17 cellular contexts compared by ENCODE assay signal in the genomic region with DNA sequence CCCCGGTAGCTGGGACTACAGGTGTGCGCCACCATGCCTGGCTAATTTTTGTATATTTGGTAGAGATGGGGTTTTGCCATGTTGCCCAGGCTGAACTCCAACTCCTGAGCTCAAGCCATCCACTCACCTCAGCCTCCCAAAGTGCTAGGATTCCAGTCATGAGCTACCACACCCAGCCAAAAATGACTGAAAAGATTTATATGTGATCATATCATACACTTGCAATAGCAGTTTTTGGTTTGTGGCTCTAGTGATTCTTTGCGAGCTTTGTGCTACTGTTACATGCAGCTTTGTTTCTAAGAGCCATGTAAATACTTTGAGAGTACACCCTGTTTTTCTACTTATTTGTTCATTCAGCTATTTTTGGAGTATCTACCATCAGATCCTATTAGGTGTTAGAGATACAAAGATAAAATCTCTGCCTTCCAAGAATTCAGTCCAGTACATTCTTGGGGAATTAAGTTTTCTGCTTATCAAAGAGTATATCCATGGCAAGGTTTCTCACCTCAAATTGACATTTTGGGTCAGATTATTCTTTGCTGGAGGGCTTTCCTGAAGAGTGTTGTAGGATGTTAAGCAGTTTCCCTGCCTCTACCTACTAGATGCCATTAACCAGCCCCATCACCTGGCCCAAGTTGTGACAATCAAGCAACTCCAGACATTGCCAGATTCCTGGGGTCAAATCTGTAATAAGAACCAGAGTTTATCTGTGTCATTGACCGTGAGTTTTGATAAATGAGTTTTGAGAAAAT. TPM values are rescaled to one million over a fixed set of nuclear protein-coding genes. Genes with fewer than 3 reads are reported as not detected.
DNase-seq lines count a peak whose midpoint lies in the region; ATAC-seq, FAIRE-seq and TF ChIP-seq lines count a peak whose summit lies in the region.
"Had no signal": no experiment of that assay in that cellular context is flagged by ENCODE, and none has a peak within 500 bp of the region (broad histone marks: within the 10 kb centered on the region; RNA-seq: fewer than 3 reads in every experiment).

No MANE protein-coding gene starts in this region.

- H3K4me3 ChIP-seq in IMR-90 (ENCODE audit: insufficient read depth, low read depth, low read length) (no peak overlapping the region), K562 (no peak overlapping the region), lower lobe of right lung (peak overlapping the region; percentile 2), testis (no peak overlapping the region)
- H3K4me3 ChIP-seq: neural progenitor cell, skin epidermis had no signal

- no peak for TF ChIP-seq POLR2A in IMR-90 (IDR thresholded peaks at IDR 0.05; ENCODE audit: low read depth, low read length)
- no peak for TF ChIP-seq POLR2A in K562 (conservative IDR thresholded peaks at IDR 0.05)
- TF ChIP-seq POLR2A in testis (IDR thresholded peaks at IDR 0.05) = no peak

- DNase-seq in IMR-90 (no peak), K562 (ENCODE audit: extremely low read depth in 1 of 4, low spot score in 3 of 4) (no peak), lower lobe of right lung (no peak), testis (no peak), NCI-H82 (lab: John Stamatoyannopoulos, UW) (no peak), NCI-H2227 (lab: John Stamatoyannopoulos, UW; ENCODE audit: unreplicated experiment) (no peak), T-helper 2 cell (no peak)
- DNase-seq: activated CD4-positive, alpha-beta T cell treated with anti-CD3 and anti-CD28 coated beads for 48 hours; activated naive CD8-positive, alpha-beta T cell treated with anti-CD3 and anti-CD28 coated beads, Interleukin-2, amount 10 ng/mL, durations not matched to agents 7 days and 5 days; CD4-positive, CD25-positive, alpha-beta regulatory T cell; DMS79 treated with DMSO at 0.1 percent for 48 hours; NCI-H1105 had no signal

- H2AK9ac ChIP-seq in IMR-90 (replicated peaks; ENCODE audit: low read depth, low read length, poor library complexity) = peak overlapping the region; percentile 57

- TF ChIP-seq RAD21 in IMR-90 (IDR thresholded peaks at IDR 0.05; ENCODE audit: low read length) (no peak), K562 (CRISPR knock-in tag; conservative IDR thresholded peaks at IDR 0.05 in 1 of 2, IDR thresholded peaks at IDR 0.05 in 1 of 2) (no peak)

- H3K14ac ChIP-seq in IMR-90 (replicated peaks; ENCODE audit: low read depth, low read length) = no peak overlapping the region; the same call in 1 of the 2 replicates

- BruUV-seq in IMR-90 (replicated peaks; lab: Mats Ljungman, UMichigan) (no TSS peak), K562 (replicated peaks; lab: Mats Ljungman, UMichigan) (no TSS peak)

- H2AK5ac ChIP-seq in IMR-90 (ENCODE audit: low read depth, low read length) = no peak overlapping the region

- H4K20me1 ChIP-seq in IMR-90 (ENCODE audit: insufficient read depth, low read length) (peaks cover 7% of the 10 kb centered on the region; the same call in 1 of the 2 replicates), K562 (replicated peaks; ENCODE audit: control insufficient read depth, insufficient read depth, low read length) (no peaks in the 10 kb centered on the region)

- peaks cover 54% of the 10 kb centered on the region for H3K79me2 ChIP-seq in K562 (ENCODE audit: control insufficient read depth, insufficient read depth, low read length)

- dilution Hi-C loops in IMR-90 (cut with HindIII; ENCODE audit: low sequenced_read_pairs, unreplicated experiment) = no loop called here

- in situ Hi-C loops in IMR-90 (cut with MboI; ENCODE audit: low sequenced_read_pairs) = no loop called here
- in situ Hi-C loops in K562 (cut with MboI) = no loop called here

- H2BK5ac ChIP-seq in IMR-90 (ENCODE audit: low read depth, low read length, poor library complexity, severe bottlenecking) = peak overlapping the region; percentile 70

- H3K27ac ChIP-seq in IMR-90 (ENCODE audit: insufficient read depth, low read length) (peak overlapping the region; percentile 52; the same call in 1 of the 2 replicates), K562 (ENCODE audit: extremely low read depth, low read depth, low read length) (no peak overlapping the region), lower lobe of right lung (peak overlapping the region; percentile 74), testis (peak overlapping the region; percentile 49 to 84)
- H3K27ac ChIP-seq: neural progenitor cell had no signal

- H3K4me2 ChIP-seq in IMR-90 (ENCODE audit: low read depth, low read length) (peak overlapping the region; percentile 78), K562 (ENCODE audit: insufficient read depth, low read length) (no peak overlapping the region)
- H3K4me2 ChIP-seq: neural progenitor cell had no signal

- 0 out of 2 replicates have a peak overlapping the region, but pooled peaks have one; percentile 3 for H3K9ac ChIP-seq in IMR-90 (ENCODE audit: low read depth, low read length)
- no peak overlapping the region for H3K9ac ChIP-seq in K562 (ENCODE audit: insufficient read depth in 1 of 2, low read depth in 2 of 2, low read length in 2 of 2)
- H3K9ac ChIP-seq: neural progenitor cell had no signal

- H3K18ac ChIP-seq in IMR-90 (ENCODE audit: low read depth, low read length) = peak overlapping the region; percentile 18

- H4K5ac ChIP-seq in IMR-90 (ENCODE audit: low read depth, low read length) = peak overlapping the region; percentile 19

- intact Hi-C loops in IMR-90 (cut with micrococcal nuclease) (no loop called here), K562 (cut with micrococcal nuclease) (no loop called here), lower lobe of right lung (cut with DNase I) (no loop called here), testis (cut with DNase I; ENCODE audit: low total_unique reads) (no loop called here)

- H2BK20ac ChIP-seq in IMR-90 (ENCODE audit: low read depth, low read length) = peak overlapping the region; percentile 38; the same call in 1 of the 2 replicates

- CTCF ChIA-PET in IMR-90 (lab: Yijun Ruan, JAX) = interaction anchor here (0.6 kb wide), 1 partner anchor 12 kb away, joined by 3 read pairs; no protein-coding TSS in a partner anchor
- CTCF ChIA-PET in K562 (lab: Yijun Ruan, JAX; ENCODE audit: low intra/inter-chr PET ratio) = no interaction called here

- H4K8ac ChIP-seq in IMR-90 (ENCODE audit: low read depth in 2 of 2, low read length in 2 of 2) = 0 out of 4 replicates have a peak overlapping the region, but pooled peaks of 1 of the 2 experiments have one; percentile 60

- no peak for TF ChIP-seq EP300 in K562 (IDR thresholded peaks at IDR 0.05; ENCODE audit: low read length)

- H3K79me1 ChIP-seq in IMR-90 (ENCODE audit: low read depth in 1 of 2, low read length in 2 of 2) = peaks cover 16 to 64% of the 10 kb centered on the region in 2 experiments; a peak in 3 of 4 replicates

- H3K23ac ChIP-seq in IMR-90 (ENCODE audit: low read depth, low read length) = peak overlapping the region; percentile 59; the same call in 1 of the 2 replicates

- H2AFZ ChIP-seq in IMR-90 (replicated peaks; ENCODE audit: low read length, poor library complexity) (no peak overlapping the region), K562 (ENCODE audit: low read depth, low read length) (no peak overlapping the region)
- H2AFZ ChIP-seq: neural progenitor cell had no signal

- WGBS in IMR-90 (ENCODE audit: extremely low coverage in 2 of 2, insufficient read length in 1 of 2), 2 experiments = no CpG with 5 or more reads among the region's 4 CpGs
- WGBS in K562 (ENCODE audit: insufficient coverage, low coverage, missing lambda C conversion rate) = 76% methylated on average over 4 of the region's 4 CpGs
- WGBS in testis, 2 donors = 70 to 75% methylated on average over 4 of the region's 4 CpGs

- H3K9me3 ChIP-seq in IMR-90 (ENCODE audit: control insufficient read depth, insufficient read depth, low read length) (no peaks in the 10 kb centered on the region), K562 (replicated peaks; ENCODE audit: control insufficient read depth, insufficient read depth, low read depth, low read length) (no peaks in the 10 kb centered on the region), lower lobe of right lung (no peaks in the 10 kb centered on the region), testis (no peaks in the 10 kb centered on the region)

- ATAC-seq in IMR-90 (ENCODE audit: low read depth) (peak; percentile 57), K562 (no peak), lower lobe of right lung (peak; percentile 22 to 45), HG03135 (IDR thresholded peaks at IDR 0.05; ENCODE audit: unreplicated experiment) (no peak)
- ATAC-seq: stimulated activated memory B cell treated with anti-CD40 and anti-IgM and Interleukin-4, amounts not matched to agents 10 μg/mL and 1 μg/mL and 100 μg/mL, for 72 hours had no signal

- H2BK120ac ChIP-seq in IMR-90 (ENCODE audit: low read depth, low read length) = peak overlapping the region; percentile 53; the same call in 1 of the 2 replicates

- H2BK15ac ChIP-seq in IMR-90 (ENCODE audit: low read depth, low read length) = no peak overlapping the region; the same call in 2 of the 3 replicates

- peaks cover 16% of the 10 kb centered on the region for H3K4me1 ChIP-seq in IMR-90 (ENCODE audit: control insufficient read depth, insufficient read depth, low read length)
- H3K4me1 ChIP-seq in K562 (replicated peaks in 1 of 2; ENCODE audit: control insufficient read depth in 2 of 2, insufficient read depth in 2 of 2, low read length in 2 of 2) = peaks cover 0 to 18% of the 10 kb centered on the region in 2 experiments; a peak in 4 of 5 replicates
- peaks cover 33% of the 10 kb centered on the region for H3K4me1 ChIP-seq in lower lobe of right lung
- H3K4me1 ChIP-seq in testis = peaks cover 36% of the 10 kb centered on the region
- H3K4me1 ChIP-seq: neural progenitor cell had no signal

- no peak overlapping the region for H3K56ac ChIP-seq in IMR-90 (ENCODE audit: extremely low read depth, insufficient read depth, low read length)

- H3K27me3 ChIP-seq in IMR-90 (ENCODE audit: control insufficient read depth, insufficient read depth, low read length) (no peaks in the 10 kb centered on the region), K562 (ENCODE audit: control insufficient read depth in 2 of 2, insufficient read depth in 2 of 2, low read length in 2 of 2) (no peaks in the 10 kb centered on the region), lower lobe of right lung (ENCODE audit: low read depth) (no peaks in the 10 kb centered on the region), testis (no peaks in the 10 kb centered on the region)
- H3K27me3 ChIP-seq: neural progenitor cell had no signal

- TF ChIP-seq CTCF in IMR-90 (conservative IDR thresholded peaks at IDR 0.05; ENCODE audit: low read depth, low read length) = no peak
- TF ChIP-seq CTCF in K562 (IDR thresholded peaks at IDR 0.05 in 2 of 3, conservative IDR thresholded peaks at IDR 0.05 in 1 of 3; ENCODE audit: insufficient read depth in 2 of 3, low read depth in 1 of 3, low read length in 3 of 3) = no peak
- TF ChIP-seq CTCF in lower lobe of right lung (IDR thresholded peaks at IDR 0.05) = no peak
- no peak for TF ChIP-seq CTCF in testis (IDR thresholded peaks at IDR 0.05)

- peaks cover 9% of the 10 kb centered on the region for H3K36me3 ChIP-seq in IMR-90 (ENCODE audit: control insufficient read depth, insufficient read depth, low read length)
- peaks cover 46% of the 10 kb centered on the region for H3K36me3 ChIP-seq in K562 (ENCODE audit: control insufficient read depth, insufficient read depth, low read length)
- H3K36me3 ChIP-seq in lower lobe of right lung = peaks cover 31% of the 10 kb centered on the region
- H3K36me3 ChIP-seq in testis (ENCODE audit: low read depth, missing control alignments) = no peaks in the 10 kb centered on the region
- H3K36me3 ChIP-seq: neural progenitor cell had no signal

- peak overlapping the region; percentile 77 for H3K4ac ChIP-seq in IMR-90 (ENCODE audit: low read depth, low read length)

- H3K9me1 ChIP-seq in IMR-90 (ENCODE audit: insufficient read depth, low read length) (peaks cover 6% of the 10 kb centered on the region), K562 (ENCODE audit: control insufficient read depth, insufficient read depth, low read length) (no peaks in the 10 kb centered on the region)

- POLR2A ChIA-PET in IMR-90 (lab: Charles Lee; ENCODE audit: unreplicated experiment) (interaction anchor here (1.5 to 1.6 kb wide), 2 partner anchors 11 to 19 kb away, joined by 4 read pairs; a partner anchor contains a TSS), K562 (lab: Yijun Ruan, JAX) (interaction anchor here (0.7 to 1.9 kb wide), 5 partner anchors 10 to 34 kb away, joined by 3 to 8 read pairs (median 3); no protein-coding TSS in a partner anchor)

- no peak for FAIRE-seq in K562 (lab: Jason Lieb, UNC)
- FAIRE-seq: colon had no signal

- H4K91ac ChIP-seq in IMR-90 (ENCODE audit: insufficient read depth, low read depth, low read length) = peak overlapping the region; percentile 62; the same call in 1 of the 2 replicates

RNA-seq across cellular contexts. Expression of a gene that starts 15.0 kb away (rescaled TPM):
- total RNA-seq in IMR-90 (2012; rRNA removed) (36.0 and 72.5 TPM in 2 replicates), K562 (2014; rRNA removed) (71.6 and 79.2 TPM in 2 replicates), K562 (2014; rRNA removed; fragmentation: Illumina TruSeq; extraction: Trizol) (123 and 151 TPM in 2 replicates), K562 (2015; rRNA removed; fragmentation: Illumina TruSeq; extraction: Trizol) (139 and 146 TPM in 2 replicates), K562 (2021) (74.5 and 78.9 TPM in 2 replicates), lower lobe of right lung (79.3 TPM), testis (100 to 1,000 TPM in 1 of 2 donors, 10 to 100 TPM in 1; 99.4 to 101 TPM)
- polyA plus RNA-seq in IMR-90 (2012; rRNA removed) (37.2 and 45.5 TPM in 2 replicates), K562 (2011; rRNA removed) (86.1 and 130 TPM in 2 replicates), K562 (2014; fragmentation: Illumina TruSeq; extraction: Trizol) (168 and 223 TPM in 2 replicates), K562 (2014; fragmentation: Nextera tagmentation; extraction: Ambion mirVana) (100 to 1,000 TPM in 1 of 2 experiments, 10 to 100 TPM in 1; 84.1 to 117 TPM), K562 (2014; rRNA removed) (105 and 120 TPM in 2 replicates), testis (ENCODE audit: insufficient read depth, low read depth, low replicate concordance) (114 TPM)
- polyA plus RNA-seq in IMR-90 (2012; cell fraction: cytosol; rRNA removed) = 7.1 and 8.5 TPM in 2 replicates
- polyA plus RNA-seq in IMR-90 (2012; cell fraction: nucleus; rRNA removed; ENCODE audit: low replicate concordance) = 7.5 and 77.2 TPM in 2 replicates
- 73.6 and 212 TPM in 2 replicates for total RNA-seq in K562 (2011; cell fraction: chromatin; rRNA removed; ENCODE audit: low replicate concordance)
- total RNA-seq in K562 (2011; cell fraction: nucleolus; rRNA removed) = 47.9 and 52.2 TPM in 2 replicates
- total RNA-seq in K562 (2011; cell fraction: nucleoplasm; rRNA removed) = 117 and 168 TPM in 2 replicates
- polyA plus RNA-seq in K562 (2011; cell fraction: cytosol; rRNA removed) = 29.4 and 62.8 TPM in 2 replicates
- 35.7 and 48.2 TPM in 2 replicates for polyA plus RNA-seq in K562 (2011; cell fraction: nucleus; rRNA removed)
- polyA plus RNA-seq in K562 (2012) = 89.0 and 148 TPM in 2 replicates
- polyA minus RNA-seq in K562 (2011; rRNA and poly(A)+ RNA removed) = 112 and 131 TPM in 2 replicates
- 45.5 and 56.4 TPM in 2 replicates for polyA minus RNA-seq in K562 (2011; cell fraction: cytosol; rRNA and poly(A)+ RNA removed)
- 24.9 and 45.7 TPM in 2 replicates for polyA minus RNA-seq in K562 (2011; cell fraction: nucleus; rRNA and poly(A)+ RNA removed)

RNA-seq across cellular contexts. Expression of a gene that starts 19.5 kb away (rescaled TPM):
- total RNA-seq in IMR-90 (2012; rRNA removed) (87.5 and 107 TPM in 2 replicates), K562 (2014; rRNA removed) (26.2 and 29.3 TPM in 2 replicates), K562 (2014; rRNA removed; fragmentation: Illumina TruSeq; extraction: Trizol) (55.3 and 60.3 TPM in 2 replicates), K562 (2015; rRNA removed; fragmentation: Illumina TruSeq; extraction: Trizol) (40.5 and 46.0 TPM in 2 replicates), K562 (2021) (43.3 and 43.8 TPM in 2 replicates), lower lobe of right lung (92.2 TPM), testis (10 to 100 TPM; 84.4 to 95.4 TPM)
- polyA plus RNA-seq in IMR-90 (2012; rRNA removed) (19.2 TPM in 2 replicates), K562 (2011; rRNA removed) (28.2 and 33.7 TPM in 2 replicates), K562 (2014; fragmentation: Illumina TruSeq; extraction: Trizol) (35.8 and 42.9 TPM in 2 replicates), K562 (2014; fragmentation: Nextera tagmentation; extraction: Ambion mirVana) (10 to 100 TPM; 15.6 to 17.4 TPM), K562 (2014; rRNA removed) (14.4 and 16.4 TPM in 2 replicates), testis (ENCODE audit: insufficient read depth, low read depth, low replicate concordance) (51.4 TPM)
- 6.9 and 8.5 TPM in 2 replicates for polyA plus RNA-seq in IMR-90 (2012; cell fraction: cytosol; rRNA removed)
- 4.0 and 13.9 TPM in 2 replicates for polyA plus RNA-seq in IMR-90 (2012; cell fraction: nucleus; rRNA removed; ENCODE audit: low replicate concordance)
- total RNA-seq in K562 (2011; cell fraction: chromatin; rRNA removed; ENCODE audit: low replicate concordance) = 30.6 and 82.8 TPM in 2 replicates
- total RNA-seq in K562 (2011; cell fraction: nucleolus; rRNA removed) = 20.7 and 26.5 TPM in 2 replicates
- 35.7 and 51.1 TPM in 2 replicates for total RNA-seq in K562 (2011; cell fraction: nucleoplasm; rRNA removed)
- polyA plus RNA-seq in K562 (2011; cell fraction: cytosol; rRNA removed) = 22.3 and 28.3 TPM in 2 replicates
- polyA plus RNA-seq in K562 (2011; cell fraction: nucleus; rRNA removed) = 13.2 and 17.5 TPM in 2 replicates
- polyA plus RNA-seq in K562 (2012) = 20.1 and 25.8 TPM in 2 replicates
- polyA minus RNA-seq in K562 (2011; rRNA and poly(A)+ RNA removed) = 107 and 171 TPM in 2 replicates
- 28.3 and 40.1 TPM in 2 replicates for polyA minus RNA-seq in K562 (2011; cell fraction: cytosol; rRNA and poly(A)+ RNA removed)
- polyA minus RNA-seq in K562 (2011; cell fraction: nucleus; rRNA and poly(A)+ RNA removed) = 15.1 and 27.8 TPM in 2 replicates

RNA-seq across cellular contexts. Expression of a gene that starts 38.2 kb away (rescaled TPM):
- 9.5 and 10.0 TPM in 2 replicates for total RNA-seq in IMR-90 (2012; rRNA removed)
- polyA plus RNA-seq in IMR-90 (2012; rRNA removed) = 7.4 and 11.3 TPM in 2 replicates
- 3.2 and 4.7 TPM in 2 replicates for polyA plus RNA-seq in IMR-90 (2012; cell fraction: cytosol; rRNA removed)
- 2.2 and 7.1 TPM in 2 replicates for polyA plus RNA-seq in IMR-90 (2012; cell fraction: nucleus; rRNA removed; ENCODE audit: low replicate concordance)
- 13.6 and 19.2 TPM in 2 replicates for total RNA-seq in K562 (2011; cell fraction: chromatin; rRNA removed; ENCODE audit: low replicate concordance)
- 6.5 and 6.7 TPM in 2 replicates for total RNA-seq in K562 (2011; cell fraction: nucleolus; rRNA removed)
- 13.9 and 23.0 TPM in 2 replicates for total RNA-seq in K562 (2011; cell fraction: nucleoplasm; rRNA removed)
- 7.9 and 9.8 TPM in 2 replicates for total RNA-seq in K562 (2014; rRNA removed)
- 19.1 and 19.7 TPM in 2 replicates for total RNA-seq in K562 (2014; rRNA removed; fragmentation: Illumina TruSeq; extraction: Trizol)
- 15.4 and 16.1 TPM in 2 replicates for total RNA-seq in K562 (2015; rRNA removed; fragmentation: Illumina TruSeq; extraction: Trizol)
- total RNA-seq in K562 (2021) = 18.9 and 20.4 TPM in 2 replicates
- 14.0 and 14.8 TPM in 2 replicates for polyA plus RNA-seq in K562 (2011; rRNA removed)
- polyA plus RNA-seq in K562 (2011; cell fraction: cytosol; rRNA removed) = 9.5 and 14.7 TPM in 2 replicates
- 6.4 and 7.7 TPM in 2 replicates for polyA plus RNA-seq in K562 (2011; cell fraction: nucleus; rRNA removed)
- polyA plus RNA-seq in K562 (2012) = 10.3 and 17.1 TPM in 2 replicates
- polyA plus RNA-seq in K562 (2014; fragmentation: Illumina TruSeq; extraction: Trizol) = 17.0 and 17.9 TPM in 2 replicates
- polyA plus RNA-seq in K562 (2014; fragmentation: Nextera tagmentation; extraction: Ambion mirVana) = 1 to 10 TPM; 3.9 to 7.2 TPM
- 9.5 and 10.8 TPM in 2 replicates for polyA plus RNA-seq in K562 (2014; rRNA removed)
- polyA minus RNA-seq in K562 (2011; rRNA and poly(A)+ RNA removed) = 17.0 and 25.0 TPM in 2 replicates
- 5.6 and 7.8 TPM in 2 replicates for polyA minus RNA-seq in K562 (2011; cell fraction: cytosol; rRNA and poly(A)+ RNA removed)
- polyA minus RNA-seq in K562 (2011; cell fraction: nucleus; rRNA and poly(A)+ RNA removed) = 4.4 and 7.0 TPM in 2 replicates
- total RNA-seq in lower lobe of right lung = 23.7 TPM
- 10 to 100 TPM; 26.7 to 35.4 TPM for total RNA-seq in testis
- 15.5 TPM for polyA plus RNA-seq in testis (ENCODE audit: insufficient read depth, low read depth, low replicate concordance)

RNA-seq across cellular contexts. Expression of a gene that starts 38.2 kb away (rescaled TPM):
- 22.4 and 29.2 TPM in 2 replicates for total RNA-seq in IMR-90 (2012; rRNA removed)
- 12.3 and 18.4 TPM in 2 replicates for polyA plus RNA-seq in IMR-90 (2012; rRNA removed)
- 5.7 and 7.8 TPM in 2 replicates for polyA plus RNA-seq in IMR-90 (2012; cell fraction: cytosol; rRNA removed)
- polyA plus RNA-seq in IMR-90 (2012; cell fraction: nucleus; rRNA removed; ENCODE audit: low replicate concordance) = 3.1 and 6.2 TPM in 2 replicates
- 17.7 and 33.3 TPM in 2 replicates for total RNA-seq in K562 (2011; cell fraction: chromatin; rRNA removed; ENCODE audit: low replicate concordance)
- 12.5 and 13.2 TPM in 2 replicates for total RNA-seq in K562 (2011; cell fraction: nucleolus; rRNA removed)
- total RNA-seq in K562 (2011; cell fraction: nucleoplasm; rRNA removed) = 19.1 and 35.8 TPM in 2 replicates
- 30.6 and 37.0 TPM in 2 replicates for total RNA-seq in K562 (2014; rRNA removed)
- total RNA-seq in K562 (2014; rRNA removed; fragmentation: Illumina TruSeq; extraction: Trizol) = 58.6 and 67.7 TPM in 2 replicates
- total RNA-seq in K562 (2015; rRNA removed; fragmentation: Illumina TruSeq; extraction: Trizol) = 48.8 and 54.1 TPM in 2 replicates
- 43.3 and 48.9 TPM in 2 replicates for total RNA-seq in K562 (2021)
- 43.3 and 64.9 TPM in 2 replicates for polyA plus RNA-seq in K562 (2011; rRNA removed)
- 14.2 and 23.3 TPM in 2 replicates for polyA plus RNA-seq in K562 (2011; cell fraction: cytosol; rRNA removed)
- 8.9 and 9.2 TPM in 2 replicates for polyA plus RNA-seq in K562 (2011; cell fraction: nucleus; rRNA removed)
- 25.3 and 44.8 TPM in 2 replicates for polyA plus RNA-seq in K562 (2012)
- 49.7 and 60.8 TPM in 2 replicates for polyA plus RNA-seq in K562 (2014; fragmentation: Illumina TruSeq; extraction: Trizol)
- 10 to 100 TPM; 51.6 to 57.8 TPM for polyA plus RNA-seq in K562 (2014; fragmentation: Nextera tagmentation; extraction: Ambion mirVana)
- 42.8 and 47.7 TPM in 2 replicates for polyA plus RNA-seq in K562 (2014; rRNA removed)
- polyA minus RNA-seq in K562 (2011; rRNA and poly(A)+ RNA removed) = 36.0 and 41.6 TPM in 2 replicates
- polyA minus RNA-seq in K562 (2011; cell fraction: cytosol; rRNA and poly(A)+ RNA removed) = 9.2 and 21.6 TPM in 2 replicates
- polyA minus RNA-seq in K562 (2011; cell fraction: nucleus; rRNA and poly(A)+ RNA removed) = 5.8 and 8.3 TPM in 2 replicates
- total RNA-seq in lower lobe of right lung = 21.4 TPM
- 10 to 100 TPM; 24.4 to 33.5 TPM for total RNA-seq in testis
- 21.5 TPM for polyA plus RNA-seq in testis (ENCODE audit: insufficient read depth, low read depth, low replicate concordance)

Comparison
In these comparisons a context has a peak if more than half of its experiments do, and no peak if none do; other contexts are left out.
1. ATAC-seq: peak in IMR-90 (single experiment) and lower lobe of right lung (2 of 2); none in K562 (single experiment) and HG03135 (single experiment).